ENCODE assay signal across 15 cellular contexts in genomic region chrX:154890990-154891639, GRCh38. TPM values are rescaled to one million over a fixed set of nuclear protein-coding genes. Genes with fewer than 3 reads are reported as not detected.
DNase-seq lines count a peak whose midpoint lies in the region; TF ChIP-seq lines count a peak whose summit lies in the region.
"Had no signal": no experiment of that assay in that cellular context is flagged by ENCODE, and none has a peak within 500 bp of the region (broad histone marks: within the 10 kb centered on the region; RNA-seq: fewer than 3 reads in every experiment).

No MANE protein-coding gene starts in this region.

- CTCF ChIA-PET in Caco-2 (lab: Charles Lee) = no interaction called here

- H3K27ac Mint-ChIP-seq in Caco-2 (ENCODE audit: unreplicated experiment) = no peak overlapping the region
- H3K27ac Mint-ChIP-seq: CD4-positive, alpha-beta T cell; T-helper 2 cell treated with Interferon-gamma antibody and Interleukin-4, amounts not matched to agents 5 μg/mL and 100 μg/mL, for 36 hours had no signal

- H2AFZ ChIP-seq in Loucy (ENCODE audit: low read length) = no peak overlapping the region

- H3K4me3 ChIP-seq in Loucy (ENCODE audit: low read length, poor library complexity, severe bottlenecking) = no peak overlapping the region
- H3K4me3 ChIP-seq in Caco-2 (ENCODE audit: low read depth, low read length) = no peak overlapping the region

- H3K4me1 ChIP-seq in Loucy (ENCODE audit: insufficient read depth, low read length, poor library complexity, severe bottlenecking) = no peaks in the 10 kb centered on the region
- no peaks in the 10 kb centered on the region for H3K4me1 ChIP-seq in Caco-2

- H3K27me3 ChIP-seq in Loucy (ENCODE audit: insufficient read depth, low read length, poor library complexity, severe bottlenecking) = no peaks in the 10 kb centered on the region
- H3K27me3 ChIP-seq in Caco-2 (replicated peaks; ENCODE audit: control insufficient read depth, insufficient read depth, low read length) = no peaks in the 10 kb centered on the region

- H3K9me3 ChIP-seq in Loucy (ENCODE audit: insufficient read depth, low read depth, low read length) = no peaks in the 10 kb centered on the region
- H3K9me3 ChIP-seq in Caco-2 = no peaks in the 10 kb centered on the region

- no peaks in the 10 kb centered on the region for H3K79me2 ChIP-seq in Loucy (ENCODE audit: insufficient read depth, low read length)

- H3F3A ChIP-seq in Loucy (ENCODE audit: low read depth) = no peaks in the 10 kb centered on the region

- POLR2A ChIA-PET in Caco-2 (lab: Charles Lee) = no interaction called here

- no peak overlapping the region for H3K9ac ChIP-seq in Loucy (ENCODE audit: low read depth, low read length, poor library complexity, severe bottlenecking)

- H3K36me3 ChIP-seq in Loucy (ENCODE audit: insufficient read depth, low read length) (no peaks in the 10 kb centered on the region), Caco-2 (ENCODE audit: control insufficient read depth, insufficient read depth, low read length) (no peaks in the 10 kb centered on the region)

- no peaks in the 10 kb centered on the region for H4K20me1 ChIP-seq in Loucy (ENCODE audit: insufficient read depth, low read length, poor library complexity, severe bottlenecking)

- no peaks in the 10 kb centered on the region for H3K4me1 Mint-ChIP-seq in Caco-2 (ENCODE audit: low read depth, unreplicated experiment)

- TF ChIP-seq CTCF in Loucy (conservative IDR thresholded peaks at IDR 0.05; ENCODE audit: low read length) (no peak), Caco-2 (IDR thresholded peaks at IDR 0.05; ENCODE audit: insufficient read depth in 1 of 2, low read depth in 1 of 2, low read length in 1 of 2, severe bottlenecking in 1 of 2, unreplicated experiment in 1 of 2) (no peak)

- peak overlapping the region; percentile 37 for H3K4me2 ChIP-seq in Loucy (ENCODE audit: low read depth, low read length, poor library complexity, severe bottlenecking)

- no peaks in the 10 kb centered on the region for H3K36me3 Mint-ChIP-seq in Caco-2 (ENCODE audit: insufficient read depth, unreplicated experiment)

- intact Hi-C loops in Caco-2 (cut with micrococcal nuclease; ENCODE audit: unreplicated experiment) = no loop called here

- peaks cover 4% of the 10 kb centered on the region for H3K27me3 Mint-ChIP-seq in Caco-2 (ENCODE audit: insufficient read depth, unreplicated experiment)
- H3K27me3 Mint-ChIP-seq: CD4-positive, alpha-beta T cell had no signal

- BruUV-seq in Caco-2 (replicated peaks; lab: Mats Ljungman, UMichigan) = no TSS peak

- DNase-seq in NCI-H748 (lab: John Stamatoyannopoulos, UW; ENCODE audit: unreplicated experiment) (peak; percentile 12), NCI-H748 treated with DMSO at 0.1 percent for 48 hours (lab: John Stamatoyannopoulos, UW) (no peak), NCI-H69 (lab: John Stamatoyannopoulos, UW) (peak; percentile 77), DMS53 (lab: John Stamatoyannopoulos, UW) (no peak), Caco-2 (no peak)
- no peak for DNase-seq in stimulated activated CD4-positive, alpha-beta T cell treated with anti-CD3 and anti-CD28 coated beads, Interleukin-12 subunit alpha, Interleukin-12 subunit beta, amount 100 ng/mL, for 4 hours
- DNase-seq: CD4-positive, alpha-beta T cell; NCI-H1092 treated with DMSO at 0.1 percent for 48 hours; NCI-H2081 treated with DMSO at 0.1 percent for 48 hours; NCI-H446 treated with DMSO at 0.1 percent for 48 hours; NK-92 treated with Interleukin-12 subunit alpha and Interleukin-12 subunit beta, amount 100 ng/mL, for 24 hours; OCI-M1; RPMI8226 had no signal

- H3K9me3 Mint-ChIP-seq in Caco-2 (ENCODE audit: unreplicated experiment) = no peaks in the 10 kb centered on the region
- H3K9me3 Mint-ChIP-seq: CD4-positive, alpha-beta T cell; T-helper 2 cell treated with Interferon-gamma antibody and Interleukin-4, amounts not matched to agents 5 μg/mL and 100 μg/mL, for 36 hours had no signal

- H3K4me3 Mint-ChIP-seq in Caco-2 (ENCODE audit: unreplicated experiment) = no peak overlapping the region
- H3K4me3 Mint-ChIP-seq: T-helper 2 cell treated with Interferon-gamma antibody and Interleukin-4, amounts not matched to agents 5 μg/mL and 100 μg/mL, for 36 hours had no signal

- H3K9me2 ChIP-seq in Loucy (replicated peaks; ENCODE audit: low read depth, low read length) = no peaks in the 10 kb centered on the region

RNA-seq across cellular contexts. Expression of gene F8A1, which starts 5.0 kb away (rescaled TPM):
- 20.0 and 27.2 TPM in 2 replicates for total RNA-seq in Caco-2 (2022)

RNA-seq across cellular contexts. Expression of gene SMIM9, which starts 56.7 kb away (rescaled TPM):
- total RNA-seq in Caco-2 (2022) = not detected in 2 replicates
- total RNA-seq: CD4-positive, alpha-beta T cell had no signal

Comparison
In these comparisons a context has a peak if more than half of its experiments do, and no peak if none do; other contexts are left out.
1. DNase-seq: peak in NCI-H748 (single experiment) and NCI-H69 (single experiment); none in NCI-H748 treated with DMSO at 0.1 percent for 48 hours (single experiment), stimulated activated CD4-positive, alpha-beta T cell treated with anti-CD3 and anti-CD28 coated beads, Interleukin-12 subunit alpha, Interleukin-12 subunit beta, amount 100 ng/mL, for 4 hours (single experiment), DMS53 (single experiment) and Caco-2 (0 of 2).